ENCODE assay signal across 1 cellular context in genomic region chr5:25107878-25108277, GRCh38.
TF ChIP-seq lines count a peak whose summit lies in the region.

No MANE protein-coding gene starts in this region.

TF ChIP-seq in GM23338, 12 proteins besides CTCF, POLR2A, EP300 and RAD21 (continued from another document):
- TF ChIP-seq ZNF462 (CRISPR knock-in tag; IDR thresholded peaks at IDR 0.05), result no peak
- no peak for TF ChIP-seq CREB1 (CRISPR knock-in tag; IDR thresholded peaks at IDR 0.05; ENCODE audit: low read depth)
- no peak for TF ChIP-seq NANOG (IDR thresholded peaks at IDR 0.05; ENCODE audit: borderline replicate concordance)
- no peak for TF ChIP-seq REST (IDR thresholded peaks at IDR 0.05; ENCODE audit: unreplicated experiment)
- no peak for TF ChIP-seq ETS1 (IDR thresholded peaks at IDR 0.05)
- TF ChIP-seq ZNF331 (CRISPR knock-in tag; IDR thresholded peaks at IDR 0.05; ENCODE audit: low read depth), result no peak
- TF ChIP-seq JUNB (IDR thresholded peaks at IDR 0.05; ENCODE audit: unreplicated experiment), result no peak
- TF ChIP-seq EZH2phosphoT487 (IDR thresholded peaks at IDR 0.05; ENCODE audit: unreplicated experiment), result no peak
- TF ChIP-seq EZH2 (IDR thresholded peaks at IDR 0.05; ENCODE audit: low read depth, unreplicated experiment), result no peak
- TF ChIP-seq ZNF114 (CRISPR knock-in tag; IDR thresholded peaks at IDR 0.05), result no peak
- no peak for TF ChIP-seq STAT1 (IDR thresholded peaks at IDR 0.05; ENCODE audit: unreplicated experiment)
TF ChIP-seq in GM23338: peak in this region for 0.
